16 cellular contexts compared by ENCODE assay signal in genomic region chr4:156977435-156978160, GRCh38. TPM values are rescaled to one million over a fixed set of nuclear protein-coding genes. Genes with fewer than 3 reads are reported as not detected.
DNase-seq lines count a peak whose midpoint lies in the region; ATAC-seq, FAIRE-seq and TF ChIP-seq lines count a peak whose summit lies in the region.
"Had no signal": no experiment of that assay in that cellular context is flagged by ENCODE, and none has a peak within 500 bp of the region (broad histone marks: within the 10 kb centered on the region; RNA-seq: fewer than 3 reads in every experiment).

No MANE protein-coding gene starts in this region.

- intact Hi-C loops in activated T-helper 2 cell treated with anti-CD3 and anti-CD28 coated beads, Interferon-gamma antibody, Interleukin-2, Interleukin-4, amounts not matched to agents 10 μg/mL and 5 μg/mL and 100 μg/mL, durations not matched to agents 14 hours and 24 hours and 36 hours (cut with micrococcal nuclease) = no loop called here

- H3K4me3 ChIP-seq in fibroblast of villous mesenchyme (ENCODE audit: low read depth, low read length) (no peak overlapping the region), skeletal muscle satellite cell (ENCODE audit: low read length) (no peak overlapping the region)
- H3K4me3 ChIP-seq: thyroid gland had no signal

- H3K27ac Mint-ChIP-seq in activated T-helper 2 cell treated with anti-CD3 and anti-CD28 coated beads, Interferon-gamma antibody, Interleukin-2, Interleukin-4, amounts not matched to agents 10 μg/mL and 5 μg/mL and 100 μg/mL, durations not matched to agents 14 hours and 24 hours and 36 hours = no peak overlapping the region
- H3K27ac Mint-ChIP-seq: activated naive CD4-positive, alpha-beta T cell treated with anti-CD3 and anti-CD28 coated beads for 36 hours had no signal

- FAIRE-seq in H54 (lab: Jason Lieb, UNC) = peak; percentile 96
- FAIRE-seq: GM19239, islet of Langerhans, TTC549 had no signal

- no peak overlapping the region for H3K4me3 Mint-ChIP-seq in activated T-helper 2 cell treated with anti-CD3 and anti-CD28 coated beads, Interferon-gamma antibody, Interleukin-2, Interleukin-4, amounts not matched to agents 10 μg/mL and 5 μg/mL and 100 μg/mL, durations not matched to agents 14 hours and 24 hours and 36 hours (ENCODE audit: low read depth)
- H3K4me3 Mint-ChIP-seq: activated naive CD4-positive, alpha-beta T cell treated with anti-CD3 and anti-CD28 coated beads for 36 hours had no signal

- TF ChIP-seq CTCF in fibroblast of villous mesenchyme (IDR thresholded peaks at IDR 0.05; ENCODE audit: insufficient read depth, low read depth, low read length) = no peak

- H3K27me3 Mint-ChIP-seq in activated T-helper 2 cell treated with anti-CD3 and anti-CD28 coated beads, Interferon-gamma antibody, Interleukin-2, Interleukin-4, amounts not matched to agents 10 μg/mL and 5 μg/mL and 100 μg/mL, durations not matched to agents 14 hours and 24 hours and 36 hours (ENCODE audit: low read depth) = peaks cover 13% of the 10 kb centered on the region

- no peaks in the 10 kb centered on the region for H3K27me3 ChIP-seq in skeletal muscle satellite cell (ENCODE audit: control insufficient read depth, insufficient read depth, low read length)
- H3K27me3 ChIP-seq: thyroid gland had no signal

- H3K4me1 Mint-ChIP-seq in activated T-helper 2 cell treated with anti-CD3 and anti-CD28 coated beads, Interferon-gamma antibody, Interleukin-2, Interleukin-4, amounts not matched to agents 10 μg/mL and 5 μg/mL and 100 μg/mL, durations not matched to agents 14 hours and 24 hours and 36 hours (ENCODE audit: low read depth) = no peaks in the 10 kb centered on the region

- H3K9ac ChIP-seq in skeletal muscle satellite cell (ENCODE audit: low read depth, low read length) = peak overlapping the region; percentile 61

- peaks cover 71% of the 10 kb centered on the region for H3K4me1 ChIP-seq in skeletal muscle satellite cell (ENCODE audit: control insufficient read depth, insufficient read depth, low read length)

- ATAC-seq in GM19023 (IDR thresholded peaks at IDR 0.05; ENCODE audit: unreplicated experiment) (no peak), GM19397 (IDR thresholded peaks at IDR 0.05; ENCODE audit: unreplicated experiment) (no peak)
- ATAC-seq: esophagus mucosa had no signal

- no peaks in the 10 kb centered on the region for H3K36me3 Mint-ChIP-seq in activated T-helper 2 cell treated with anti-CD3 and anti-CD28 coated beads, Interferon-gamma antibody, Interleukin-2, Interleukin-4, amounts not matched to agents 10 μg/mL and 5 μg/mL and 100 μg/mL, durations not matched to agents 14 hours and 24 hours and 36 hours (ENCODE audit: low read depth)

- no peak for TF ChIP-seq POLR2A in H54 (IDR thresholded peaks at IDR 0.05; ENCODE audit: low read depth, low read length)

- H3K9me3 ChIP-seq in skeletal muscle satellite cell (replicated peaks; ENCODE audit: low read length) = no peaks in the 10 kb centered on the region
- H3K9me3 ChIP-seq: thyroid gland had no signal

- peak overlapping the region; percentile 62 for H3K4me2 ChIP-seq in skeletal muscle satellite cell (ENCODE audit: low read length)

- no peaks in the 10 kb centered on the region for H3K36me3 ChIP-seq in skeletal muscle satellite cell (ENCODE audit: insufficient read depth, low read length)
- H3K36me3 ChIP-seq: thyroid gland had no signal

- no peak for DNase-seq in H54 (ENCODE audit: insufficient read length, low spot score)
- peak; percentile 39 for DNase-seq in T1000 (lab: John Stamatoyannopoulos, UW)
- DNase-seq in fibroblast of villous mesenchyme (ENCODE audit: low read depth) = peak; percentile 68
- DNase-seq in activated T-helper 2 cell treated with anti-CD3 and anti-CD28 coated beads, Interferon-gamma antibody, Interleukin-2, Interleukin-4, amounts not matched to agents 10 μg/mL and 5 μg/mL and 100 μg/mL, durations not matched to agents 14 hours and 24 hours and 36 hours (ENCODE audit: low spot score) = no peak
- DNase-seq in NCI-H69 (lab: John Stamatoyannopoulos, UW) = no peak
- DNase-seq: activated naive CD4-positive, alpha-beta T cell treated with anti-CD3 and anti-CD28 coated beads for 36 hours; NCI-H1105; RPMI8226; thyroid gland had no signal

- no peaks in the 10 kb centered on the region for H3K9me3 Mint-ChIP-seq in activated T-helper 2 cell treated with anti-CD3 and anti-CD28 coated beads, Interferon-gamma antibody, Interleukin-2, Interleukin-4, amounts not matched to agents 10 μg/mL and 5 μg/mL and 100 μg/mL, durations not matched to agents 14 hours and 24 hours and 36 hours
- H3K9me3 Mint-ChIP-seq: activated naive CD4-positive, alpha-beta T cell treated with anti-CD3 and anti-CD28 coated beads for 36 hours had no signal

RNA-seq across cellular contexts. Expression of gene PDGFC, which starts 6.0 kb away (rescaled TPM):
- total RNA-seq in fibroblast of villous mesenchyme = 145 and 184 TPM in 2 replicates
- total RNA-seq in skeletal muscle satellite cell (2012; rRNA removed) = 54.8 and 55.0 TPM in 2 replicates
- not detected in 2 replicates for total RNA-seq in activated T-helper 2 cell treated with anti-CD3 and anti-CD28 coated beads, Interferon-gamma antibody, Interleukin-2, Interleukin-4, amounts not matched to agents 10 μg/mL and 5 μg/mL and 100 μg/mL, durations not matched to agents 14 hours and 24 hours and 36 hours
- total RNA-seq: activated naive CD4-positive, alpha-beta T cell treated with anti-CD3 and anti-CD28 coated beads for 36 hours had no signal

Comparison
In these comparisons a context has a peak if more than half of its experiments do, and no peak if none do; other contexts are left out.
1. DNase-seq: peak in T1000 (single experiment) and fibroblast of villous mesenchyme (single experiment); none in H54 (single experiment), activated T-helper 2 cell treated with anti-CD3 and anti-CD28 coated beads, Interferon-gamma antibody, Interleukin-2, Interleukin-4, amounts not matched to agents 10 μg/mL and 5 μg/mL and 100 μg/mL, durations not matched to agents 14 hours and 24 hours and 36 hours (single experiment) and NCI-H69 (single experiment).
2. RNA of gene PDGFC, which starts 6.0 kb away (total RNA-seq): 145 to 184 TPM in fibroblast of villous mesenchyme; not detected in activated T-helper 2 cell treated with anti-CD3 and anti-CD28 coated beads, Interferon-gamma antibody, Interleukin-2, Interleukin-4, amounts not matched to agents 10 μg/mL and 5 μg/mL and 100 μg/mL, durations not matched to agents 14 hours and 24 hours and 36 hours; every median in the first group is over 100 times any median in the second.